In genomic region chr7:94423116-94423515, GRCh38 we compare ENCODE assay signal across 31 cellular contexts. TPM values are rescaled to one million over a fixed set of nuclear protein-coding genes. Genes with fewer than 3 reads are reported as not detected.
DNase-seq lines count a peak whose midpoint lies in the region; TF ChIP-seq lines count a peak whose summit lies in the region.
"Had no signal": no experiment of that assay in that cellular context is flagged by ENCODE, and none has a peak within 500 bp of the region (broad histone marks: within the 10 kb centered on the region; RNA-seq: fewer than 3 reads in every experiment).

No MANE protein-coding gene starts in this region.

- H3K9me3 Mint-ChIP-seq in MCF 10A (ENCODE audit: unreplicated experiment), result no peaks in the 10 kb centered on the region
- H3K9me3 Mint-ChIP-seq: activated naive CD4-positive, alpha-beta T cell treated with anti-CD3 and anti-CD28 coated beads, Interleukin-2, amount 50 U/mL, for 24 hours; activated T-helper 1 cell treated with anti-CD3 and anti-CD28 coated beads, Interleukin-12 subunit alpha, Interleukin-12 subunit beta, Interleukin-2, Interleukin-4 antibody, amounts not matched to agents 30 ng/mL and 10 ng/mL and 1 ng/mL, durations not matched to agents 14 hours and 24 hours and 36 hours; endodermal cell; neural crest cell; stimulated activated naive CD8-positive, alpha-beta T cell treated with anti-CD3 and anti-CD28 coated beads, Interleukin-15, Interleukin-2, amounts not matched to agents 100 ng/mL and 50 ng/mL, for 24 hours; T-helper 1 cell treated with Interleukin-12 subunit alpha and Interleukin-12 subunit beta and Interleukin-4 antibody, amounts not matched to agents 30 μg/mL and 1 μg/mL, for 36 hours; type B pancreatic cell had no signal

- no peak overlapping the region for H3K4me3 Mint-ChIP-seq in MCF 10A (ENCODE audit: unreplicated experiment)
- H3K4me3 Mint-ChIP-seq: activated CD8-positive, alpha-beta memory T cell treated with anti-CD3 and anti-CD28 coated beads, Interleukin-2, amount 10 ng/mL, durations not matched to agents 7 days and 5 days; activated naive CD4-positive, alpha-beta T cell treated with anti-CD3 and anti-CD28 coated beads, Interleukin-2, amount 50 U/mL, for 24 hours; activated T-helper 1 cell treated with anti-CD3 and anti-CD28 coated beads, Interleukin-12 subunit alpha, Interleukin-12 subunit beta, Interleukin-2, Interleukin-4 antibody, amounts not matched to agents 30 ng/mL and 10 ng/mL and 1 ng/mL, durations not matched to agents 14 hours and 24 hours and 36 hours; B cell; endodermal cell; neural crest cell; stimulated activated naive CD8-positive, alpha-beta T cell treated with anti-CD3 and anti-CD28 coated beads, Interleukin-15, Interleukin-2, amounts not matched to agents 100 ng/mL and 50 ng/mL, for 24 hours; T-helper 1 cell treated with Interleukin-12 subunit alpha and Interleukin-12 subunit beta and Interleukin-4 antibody, amounts not matched to agents 30 μg/mL and 1 μg/mL, for 36 hours; type B pancreatic cell had no signal

- DNase-seq in MCF 10A (ENCODE audit: unreplicated experiment), result no peak
- no peak for DNase-seq in breast epithelium (ENCODE audit: low spot score in 2 of 2)
- DNase-seq in fibroblast of gingiva (ENCODE audit: low read depth), result peak; percentile 39
- no peak for DNase-seq in osteoblast (ENCODE audit: insufficient read length, low spot score, missing footprints)
- DNase-seq in vagina (ENCODE audit: extremely low spot score in 2 of 2), result no peak
- DNase-seq in stimulated activated CD4-positive, alpha-beta T cell treated with anti-CD3 and anti-CD28 coated beads, Interleukin-2, amount 100 ng/mL, for 24 hours, result no peak
- no peak for DNase-seq in kidney tubule cell (ENCODE audit: low spot score)
- no peak for DNase-seq in EL
- DNase-seq: 8988T; activated CD4-positive, alpha-beta T cell treated with anti-CD3 and anti-CD28 coated beads for 48 hours; activated CD8-positive, alpha-beta memory T cell treated with anti-CD3 and anti-CD28 coated beads, Interleukin-2, amount 10 ng/mL, durations not matched to agents 7 days and 5 days; Caco-2; colonic mucosa; DMS79 treated with DMSO at 0.1 percent for 48 hours; endodermal cell; GOT3; heart right ventricle; left lung; NCI-H1092; NCI-H2029; NCI-H510A treated with DMSO at 0.1 percent for 48 hours; psoas muscle; spleen; stimulated activated CD4-positive, alpha-beta T cell treated with anti-CD3 and anti-CD28 coated beads, Interleukin-4, amount 100 ng/mL, for 24 hours had no signal

- CTCF ChIA-PET in MCF 10A (lab: Yijun Ruan, JAX), result interaction anchor here (0.5 to 3.5 kb wide), 3 partner anchors 13 to 153 kb away, joined by 3 to 26 read pairs (median 19); no protein-coding TSS in a partner anchor

- H3K4me1 Mint-ChIP-seq in MCF 10A (ENCODE audit: insufficient read depth, unreplicated experiment), result peaks cover 8% of the 10 kb centered on the region
- H3K4me1 Mint-ChIP-seq: activated CD8-positive, alpha-beta memory T cell treated with anti-CD3 and anti-CD28 coated beads, Interleukin-2, amount 10 ng/mL, durations not matched to agents 7 days and 5 days; activated naive CD4-positive, alpha-beta T cell treated with anti-CD3 and anti-CD28 coated beads, Interleukin-2, amount 50 U/mL, for 24 hours; B cell; neural crest cell had no signal

- TF ChIP-seq CTCF in MCF 10A (IDR thresholded peaks at IDR 0.05; ENCODE audit: unreplicated experiment), result no peak
- TF ChIP-seq CTCF in breast epithelium (IDR thresholded peaks at IDR 0.05), result no peak
- TF ChIP-seq CTCF in osteoblast (IDR thresholded peaks at IDR 0.05; ENCODE audit: extremely low read depth, low read depth, low read length), result no peak
- no peak for TF ChIP-seq CTCF in vagina (IDR thresholded peaks at IDR 0.05)

- no TSS peak for BruUV-seq in MCF 10A (replicated peaks; lab: Mats Ljungman, UMichigan)

- H4K20me1 ChIP-seq in osteoblast (ENCODE audit: insufficient read depth, low read length), result peaks cover 68% of the 10 kb centered on the region

- peaks cover 0 to 3% of the 10 kb centered on the region in 2 donors for H3K27me3 ChIP-seq in breast epithelium
- H3K27me3 ChIP-seq in osteoblast (ENCODE audit: insufficient read depth, low read length), result no peaks in the 10 kb centered on the region
- H3K27me3 ChIP-seq in vagina, result no peaks in the 10 kb centered on the region
- H3K27me3 ChIP-seq: colonic mucosa, heart right ventricle, left lung, spleen had no signal

- H3K27ac ChIP-seq in breast epithelium (peak overlapping the region in 1 of 2 donors; percentile 74), osteoblast (ENCODE audit: low read depth, low read length) (peak overlapping the region; percentile 92), vagina (peak overlapping the region; percentile 79)
- H3K27ac ChIP-seq: colonic mucosa, psoas muscle, spleen had no signal

- H3K27me3 Mint-ChIP-seq in MCF 10A (ENCODE audit: insufficient read depth, unreplicated experiment), result no peaks in the 10 kb centered on the region
- H3K27me3 Mint-ChIP-seq: stimulated activated naive CD8-positive, alpha-beta T cell treated with anti-CD3 and anti-CD28 coated beads, Interleukin-15, Interleukin-2, amounts not matched to agents 100 ng/mL and 50 ng/mL, for 24 hours; type B pancreatic cell had no signal

- no peak overlapping the region for H2AFZ ChIP-seq in osteoblast (ENCODE audit: low read length)

- intact Hi-C loops in MCF 10A (cut with micrococcal nuclease), result no loop called here
- intact Hi-C loops in breast epithelium (cut with DNase I; ENCODE audit: low total_unique reads), result no loop called here
- intact Hi-C loops in vagina (cut with DNase I), result no loop called here

- H3K79me2 ChIP-seq in osteoblast (ENCODE audit: insufficient read depth, low read length), result peaks cover 5% of the 10 kb centered on the region

- no peaks in the 10 kb centered on the region for H3K4me1 ChIP-seq in breast epithelium
- H3K4me1 ChIP-seq in osteoblast (ENCODE audit: insufficient read depth, low read length), result peaks cover 60% of the 10 kb centered on the region
- H3K4me1 ChIP-seq in vagina, result peaks cover 33% of the 10 kb centered on the region
- H3K4me1 ChIP-seq: Caco-2, colonic mucosa, heart right ventricle, left lung, psoas muscle, spleen had no signal

- TF ChIP-seq POLR2A in breast epithelium (IDR thresholded peaks at IDR 0.05), result no peak
- TF ChIP-seq POLR2A in vagina (IDR thresholded peaks at IDR 0.05), result no peak

- H3K4me2 ChIP-seq in osteoblast (ENCODE audit: insufficient read depth, low read length), result no peak overlapping the region

- H3K9me3 ChIP-seq in breast epithelium (no peaks in the 10 kb centered on the region), osteoblast (ENCODE audit: low read depth, low read length) (no peaks in the 10 kb centered on the region), vagina (no peaks in the 10 kb centered on the region)
- H3K9me3 ChIP-seq: Caco-2, colonic mucosa, heart right ventricle, left lung, psoas muscle, spleen had no signal

- H3K27ac Mint-ChIP-seq in MCF 10A (ENCODE audit: low read depth, unreplicated experiment), result peak overlapping the region; percentile 99
- H3K27ac Mint-ChIP-seq: activated CD8-positive, alpha-beta memory T cell treated with anti-CD3 and anti-CD28 coated beads, Interleukin-2, amount 10 ng/mL, durations not matched to agents 7 days and 5 days; activated naive CD4-positive, alpha-beta T cell treated with anti-CD3 and anti-CD28 coated beads, Interleukin-2, amount 50 U/mL, for 24 hours; activated T-helper 1 cell treated with anti-CD3 and anti-CD28 coated beads, Interleukin-12 subunit alpha, Interleukin-12 subunit beta, Interleukin-2, Interleukin-4 antibody, amounts not matched to agents 30 ng/mL and 10 ng/mL and 1 ng/mL, durations not matched to agents 14 hours and 24 hours and 36 hours; B cell; endodermal cell; stimulated activated naive CD8-positive, alpha-beta T cell treated with anti-CD3 and anti-CD28 coated beads, Interleukin-15, Interleukin-2, amounts not matched to agents 100 ng/mL and 50 ng/mL, for 24 hours; T-helper 1 cell treated with Interleukin-12 subunit alpha and Interleukin-12 subunit beta and Interleukin-4 antibody, amounts not matched to agents 30 μg/mL and 1 μg/mL, for 36 hours; type B pancreatic cell had no signal

- POLR2A ChIA-PET in MCF 10A (lab: Yijun Ruan, JAX), result no interaction called here

- H3K36me3 ChIP-seq in breast epithelium, result no peaks in the 10 kb centered on the region
- H3K36me3 ChIP-seq in osteoblast (ENCODE audit: insufficient read depth, low read length), result peaks cover 100% of the 10 kb centered on the region
- H3K36me3 ChIP-seq in vagina, result peaks cover 0 to 81% of the 10 kb centered on the region in 2 donors
- H3K36me3 ChIP-seq: colonic mucosa had no signal

- H3K36me3 Mint-ChIP-seq in MCF 10A (ENCODE audit: insufficient read depth, unreplicated experiment), result no peaks in the 10 kb centered on the region
- H3K36me3 Mint-ChIP-seq: activated CD8-positive, alpha-beta memory T cell treated with anti-CD3 and anti-CD28 coated beads, Interleukin-2, amount 10 ng/mL, durations not matched to agents 7 days and 5 days; activated naive CD4-positive, alpha-beta T cell treated with anti-CD3 and anti-CD28 coated beads, Interleukin-2, amount 50 U/mL, for 24 hours had no signal

- H3K4me3 ChIP-seq in breast epithelium (no peak overlapping the region), osteoblast (ENCODE audit: insufficient read depth, low read length) (no peak overlapping the region), vagina (no peak overlapping the region)
- H3K4me3 ChIP-seq: colonic mucosa, heart right ventricle, left lung, psoas muscle, spleen had no signal

RNA-seq across cellular contexts. Expression of gene COL1A2, which starts 28.4 kb away (rescaled TPM):
- not detected in 2 replicates for total RNA-seq in MCF 10A (2022)
- 100 to 1,000 TPM in 2 of 3 donors, 10 to 100 TPM in 1; 94.5 to 300 (median 113) TPM for total RNA-seq in breast epithelium
- 8,305 and 11,912 TPM in 2 replicates for total RNA-seq in osteoblast
- total RNA-seq in vagina, result 199 TPM

Comparison
In these comparisons a context has a peak if more than half of its experiments do, and no peak if none do; other contexts are left out.
1. RNA of gene COL1A2, which starts 28.4 kb away (total RNA-seq): 8,305 to 11,912 TPM in osteoblast, 199 TPM in vagina (single experiment) and 94.5 to 300 TPM in breast epithelium; not detected in MCF 10A; every median in the first group is over 10 times any median in the second.